ENCODE assay signal across 1 cellular context in the genomic region with DNA sequence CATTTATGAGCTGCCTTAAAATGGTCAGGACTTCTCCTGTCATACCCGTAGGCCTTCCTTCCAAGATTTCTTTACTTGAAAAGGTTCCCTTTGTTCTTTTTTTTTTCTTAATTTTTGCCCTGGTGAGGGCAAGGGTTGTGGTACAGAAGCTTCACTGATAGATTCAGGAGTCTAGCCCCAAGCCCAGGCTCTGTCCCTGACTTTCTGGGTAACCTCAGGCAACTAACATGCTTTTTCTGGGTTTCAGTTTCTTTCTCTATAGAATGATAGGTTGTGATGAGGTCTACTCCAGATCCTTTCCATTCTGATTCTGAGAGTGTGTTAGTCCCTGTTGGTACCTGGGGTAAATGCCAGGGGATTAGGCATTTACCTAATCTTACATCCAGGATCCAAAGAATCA.
TF ChIP-seq lines count a peak whose summit lies in the region.

No MANE protein-coding gene starts in this region.

TF ChIP-seq in GM12878, 131 proteins besides CTCF, POLR2A, EP300 and RAD21:
- no peak for TF ChIP-seq SUPT20H (IDR thresholded peaks at IDR 0.05; ENCODE audit: borderline replicate concordance, control insufficient read depth, low read depth, low read length)
- no peak for TF ChIP-seq HDGF (IDR thresholded peaks at IDR 0.05)
- TF ChIP-seq SIN3A (IDR thresholded peaks at IDR 0.05; ENCODE audit: low read depth, low read length): no peak
- TF ChIP-seq, protein P1, sequence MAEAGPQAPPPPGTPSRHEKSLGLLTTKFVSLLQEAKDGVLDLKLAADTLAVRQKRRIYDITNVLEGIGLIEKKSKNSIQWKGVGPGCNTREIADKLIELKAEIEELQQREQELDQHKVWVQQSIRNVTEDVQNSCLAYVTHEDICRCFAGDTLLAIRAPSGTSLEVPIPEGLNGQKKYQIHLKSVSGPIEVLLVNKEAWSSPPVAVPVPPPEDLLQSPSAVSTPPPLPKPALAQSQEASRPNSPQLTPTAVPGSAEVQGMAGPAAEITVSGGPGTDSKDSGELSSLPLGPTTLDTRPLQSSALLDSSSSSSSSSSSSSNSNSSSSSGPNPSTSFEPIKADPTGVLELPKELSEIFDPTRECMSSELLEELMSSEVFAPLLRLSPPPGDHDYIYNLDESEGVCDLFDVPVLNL (IDR thresholded peaks at IDR 0.05; ENCODE audit: low read depth, low read length): no peak
- TF ChIP-seq TCF3 (IDR thresholded peaks at IDR 0.05; ENCODE audit: borderline replicate concordance, insufficient read depth, low read depth, low read length): no peak
- TF ChIP-seq CBX5 (IDR thresholded peaks at IDR 0.05; ENCODE audit: low read depth): no peak
- TF ChIP-seq, protein P2, sequence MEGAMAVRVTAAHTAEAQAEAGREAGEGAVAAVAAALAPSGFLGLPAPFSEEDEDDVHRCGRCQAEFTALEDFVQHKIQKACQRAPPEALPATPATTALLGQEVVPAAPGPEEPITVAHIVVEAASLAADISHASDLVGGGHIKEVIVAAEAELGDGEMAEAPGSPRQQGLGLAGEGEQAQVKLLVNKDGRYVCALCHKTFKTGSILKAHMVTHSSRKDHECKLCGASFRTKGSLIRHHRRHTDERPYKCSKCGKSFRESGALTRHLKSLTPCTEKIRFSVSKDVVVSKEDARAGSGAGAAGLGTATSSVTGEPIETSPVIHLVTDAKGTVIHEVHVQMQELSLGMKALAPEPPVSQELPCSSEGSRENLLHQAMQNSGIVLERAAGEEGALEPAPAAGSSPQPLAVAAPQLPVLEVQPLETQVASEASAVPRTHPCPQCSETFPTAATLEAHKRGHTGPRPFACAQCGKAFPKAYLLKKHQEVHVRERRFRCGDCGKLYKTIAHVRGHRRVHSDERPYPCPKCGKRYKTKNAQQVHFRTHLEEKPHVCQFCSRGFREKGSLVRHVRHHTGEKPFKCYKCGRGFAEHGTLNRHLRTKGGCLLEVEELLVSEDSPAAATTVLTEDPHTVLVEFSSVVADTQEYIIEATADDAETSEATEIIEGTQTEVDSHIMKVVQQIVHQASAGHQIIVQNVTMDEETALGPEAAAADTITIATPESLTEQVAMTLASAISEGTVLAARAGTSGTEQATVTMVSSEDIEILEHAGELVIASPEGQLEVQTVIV (IDR thresholded peaks at IDR 0.05; ENCODE audit: borderline replicate concordance, partially characterized antibody): no peak
- TF ChIP-seq, protein P3, sequence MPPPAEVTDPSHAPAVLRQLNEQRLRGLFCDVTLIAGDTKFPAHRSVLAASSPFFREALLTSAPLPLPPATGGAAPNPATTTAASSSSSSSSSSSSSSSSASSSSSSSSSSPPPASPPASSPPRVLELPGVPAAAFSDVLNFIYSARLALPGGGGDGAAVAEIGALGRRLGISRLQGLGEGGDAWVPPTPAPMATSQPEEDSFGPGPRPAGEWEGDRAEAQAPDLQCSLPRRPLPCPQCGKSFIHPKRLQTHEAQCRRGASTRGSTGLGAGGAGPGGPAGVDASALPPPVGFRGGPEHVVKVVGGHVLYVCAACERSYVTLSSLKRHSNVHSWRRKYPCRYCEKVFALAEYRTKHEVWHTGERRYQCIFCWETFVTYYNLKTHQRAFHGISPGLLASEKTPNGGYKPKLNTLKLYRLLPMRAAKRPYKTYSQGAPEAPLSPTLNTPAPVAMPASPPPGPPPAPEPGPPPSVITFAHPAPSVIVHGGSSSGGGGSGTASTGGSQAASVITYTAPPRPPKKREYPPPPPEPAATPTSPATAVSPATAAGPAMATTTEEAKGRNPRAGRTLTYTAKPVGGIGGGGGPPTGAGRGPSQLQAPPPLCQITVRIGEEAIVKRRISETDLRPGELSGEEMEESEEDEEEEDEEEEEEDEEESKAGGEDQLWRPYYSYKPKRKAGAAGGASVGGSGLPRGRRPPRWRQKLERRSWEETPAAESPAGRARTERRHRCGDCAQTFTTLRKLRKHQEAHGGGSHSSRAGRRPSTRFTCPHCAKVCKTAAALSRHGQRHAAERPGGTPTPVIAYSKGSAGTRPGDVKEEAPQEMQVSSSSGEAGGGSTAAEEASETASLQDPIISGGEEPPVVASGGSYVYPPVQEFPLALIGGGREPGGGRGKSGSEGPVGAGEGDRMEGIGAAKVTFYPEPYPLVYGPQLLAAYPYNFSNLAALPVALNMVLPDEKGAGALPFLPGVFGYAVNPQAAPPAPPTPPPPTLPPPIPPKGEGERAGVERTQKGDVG (CRISPR knock-in tag; IDR thresholded peaks at IDR 0.05): no peak
- TF ChIP-seq PML (IDR thresholded peaks at IDR 0.05; ENCODE audit: low read length): no peak
- no peak for TF ChIP-seq STAT1 (conservative IDR thresholded peaks at IDR 0.05)
- TF ChIP-seq KAT2A (conservative IDR thresholded peaks at IDR 0.05; ENCODE audit: control insufficient read depth, low read depth, low read length): no peak
- TF ChIP-seq BACH1 (IDR thresholded peaks at IDR 0.05; ENCODE audit: borderline replicate concordance): no peak
- TF ChIP-seq KDM1A (IDR thresholded peaks at IDR 0.05; ENCODE audit: borderline replicate concordance): no peak
